In the genomic region with DNA sequence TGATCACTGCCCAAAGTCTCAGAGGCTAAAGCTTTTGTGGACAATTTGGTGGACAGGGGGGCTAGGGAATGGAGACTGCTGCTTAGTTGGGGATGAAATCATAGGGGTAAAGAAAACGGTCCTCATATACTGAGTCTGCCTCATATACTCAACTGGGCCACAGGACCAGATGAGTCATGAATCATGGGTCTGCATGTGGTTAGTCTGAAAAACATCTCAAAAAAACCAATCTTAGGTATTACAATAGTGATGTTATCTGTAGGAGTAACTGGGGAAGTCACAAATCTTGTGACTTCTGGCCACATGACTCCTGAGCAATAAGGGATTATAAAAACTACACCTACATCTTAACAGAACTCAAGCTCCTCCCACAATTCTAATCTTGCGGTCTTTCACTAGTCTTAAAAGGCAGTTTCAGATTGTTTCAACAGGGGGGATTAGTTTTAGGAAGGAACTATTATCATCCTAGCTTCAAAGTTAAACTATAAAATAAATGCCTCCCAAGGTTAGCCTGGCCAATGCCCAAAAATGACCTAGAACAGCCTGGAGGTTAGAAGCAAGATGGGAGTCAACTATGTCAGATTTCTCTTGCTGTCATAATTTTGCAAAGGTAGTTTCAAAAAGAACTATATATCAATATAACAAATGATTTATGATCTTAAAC, we compare ENCODE assay signal across 9 cellular contexts. TPM values are rescaled to one million over a fixed set of nuclear protein-coding genes. Genes with fewer than 3 reads are reported as not detected.
A peak's percentile ranks its signal among the peaks of the same experiment; 100 is the strongest.
DNase-seq lines count a peak whose midpoint lies in the region; ATAC-seq, FAIRE-seq and TF ChIP-seq lines count a peak whose summit lies in the region.
"Had no signal": no experiment of that assay in that cellular context is flagged by ENCODE, and none has a peak within 500 bp of the region (broad histone marks: within the 10 kb centered on the region; RNA-seq: fewer than 3 reads in every experiment).

No MANE protein-coding gene starts in this region.

- TF ChIP-seq CTCF in fibroblast of lung (conservative IDR thresholded peaks at IDR 0.05 in 1 of 2, IDR thresholded peaks at IDR 0.05 in 1 of 2; ENCODE audit: low read depth in 1 of 2, low read length in 2 of 2) = no peak
- no peak for TF ChIP-seq CTCF in HepG2 (CRISPR knock-in tag; IDR thresholded peaks at IDR 0.05)

- H3K36me3 ChIP-seq in fibroblast of lung (ENCODE audit: control insufficient read depth, insufficient read depth, low read length) = no peaks in the 10 kb centered on the region
- no peaks in the 10 kb centered on the region; a peak in 1 of 5 replicates for H3K36me3 ChIP-seq in HepG2 (replicated peaks in 1 of 2; ENCODE audit: control insufficient read depth in 1 of 2, insufficient read depth in 2 of 2, low read length in 2 of 2)
- H3K36me3 ChIP-seq: SJCRH30 had no signal

- H3K4me1 ChIP-seq in fibroblast of lung (ENCODE audit: control insufficient read depth, extremely low read depth, insufficient read depth, low read length) (no peaks in the 10 kb centered on the region), HepG2 (ENCODE audit: insufficient read depth, low read length) (peaks cover 29% of the 10 kb centered on the region)
- H3K4me1 ChIP-seq: SJCRH30 had no signal

- H3K27me3 ChIP-seq in fibroblast of lung (ENCODE audit: control insufficient read depth, insufficient read depth, low read length) = no peaks in the 10 kb centered on the region
- no peaks in the 10 kb centered on the region for H3K27me3 ChIP-seq in HepG2 (ENCODE audit: control insufficient read depth in 1 of 2, insufficient read depth in 2 of 2, low read length in 2 of 2)
- H3K27me3 ChIP-seq: SJCRH30 had no signal

- H3K4me2 ChIP-seq in fibroblast of lung (ENCODE audit: extremely low read depth, insufficient read depth, low read length) (no peak overlapping the region), HepG2 (ENCODE audit: low read depth, low read length) (no peak overlapping the region)

- no peak for FAIRE-seq in HepG2 (lab: Jason Lieb, UNC)

- no peak for TF ChIP-seq POLR2A in HepG2 (IDR thresholded peaks at IDR 0.05; ENCODE audit: insufficient read depth in 1 of 2, low read depth in 2 of 2, low read length in 2 of 2)

- H3K9ac ChIP-seq in fibroblast of lung (ENCODE audit: insufficient read depth, low read length) (no peak overlapping the region), HepG2 (ENCODE audit: insufficient read depth, low read depth, low read length) (no peak overlapping the region)

- 100% methylated on average over 2 of the region's 2 CpGs for WGBS in HepG2 (ENCODE audit: low lambda C conversion rate)

- H3K9me3 ChIP-seq in fibroblast of lung (ENCODE audit: control insufficient read depth, insufficient read depth, low read depth, low read length) (no peaks in the 10 kb centered on the region), HepG2 (ENCODE audit: low read length) (no peaks in the 10 kb centered on the region)
- H3K9me3 ChIP-seq: SJCRH30 had no signal

- peak; percentile 83 for ATAC-seq in GM18520 (IDR thresholded peaks at IDR 0.05; ENCODE audit: unreplicated experiment)
- no peak for ATAC-seq in HG03108 (IDR thresholded peaks at IDR 0.05; ENCODE audit: unreplicated experiment)
- no peak for ATAC-seq in HepG2

- H2AFZ ChIP-seq in fibroblast of lung (ENCODE audit: low read length) = no peak overlapping the region
- no peak overlapping the region for H2AFZ ChIP-seq in HepG2 (ENCODE audit: low read length)

- no peak overlapping the region for H3K27ac ChIP-seq in fibroblast of lung (ENCODE audit: insufficient read depth, low read length)
- H3K27ac ChIP-seq in HepG2 (ENCODE audit: extremely low read length, insufficient read depth, low read length) = no peak overlapping the region
- H3K27ac ChIP-seq: SJCRH30 had no signal

- H3K4me3 ChIP-seq in fibroblast of lung (replicated peaks in 1 of 4; ENCODE audit: control extremely low read depth in 1 of 4, insufficient read depth in 1 of 4, low read depth in 3 of 4, low read length in 4 of 4) (no peak overlapping the region), HepG2 (replicated peaks in 1 of 3; ENCODE audit: insufficient read depth in 1 of 3, low read depth in 2 of 3, low read length in 3 of 3) (no peak overlapping the region)
- H3K4me3 ChIP-seq: SJCRH30 had no signal

- intact Hi-C loops in HepG2 (cut with micrococcal nuclease; ENCODE audit: unreplicated experiment) = no loop called here

- POLR2A ChIA-PET in HepG2 (lab: Yijun Ruan, JAX) = no interaction called here

- DNase-seq in HCEC 1CT = peak; percentile 27
- DNase-seq in RPMI7951 (ENCODE audit: low read depth) = peak; percentile 44
- peak; percentile 12 to 73 for DNase-seq in fibroblast of lung (ENCODE audit: low read depth in 2 of 2)
- DNase-seq in activated gamma-delta T cell (lab: John Stamatoyannopoulos, UW) = no peak
- no peak for DNase-seq in NCI-H2081 (lab: John Stamatoyannopoulos, UW)
- DNase-seq in HepG2 (ENCODE audit: low spot score) = no peak
- DNase-seq: SJCRH30 had no signal

- TF ChIP-seq EP300 in HepG2 (IDR thresholded peaks at IDR 0.05; ENCODE audit: low read depth in 2 of 2, low read length in 2 of 2) (no peak), HepG2 (CRISPR knock-in tag; IDR thresholded peaks at IDR 0.05; ENCODE audit: borderline replicate concordance) (no peak)

- in situ Hi-C loops in HepG2 (cut with HindIII; ENCODE audit: extremely low pct_ligation_motif_present, low pct_unique_long_range_greater_than_20kb) = no loop called here

- no TSS peak for BruUV-seq in HepG2 (replicated peaks; lab: Mats Ljungman, UMichigan)

- H4K20me1 ChIP-seq in fibroblast of lung (ENCODE audit: control insufficient read depth, extremely low read depth, insufficient read depth, low read length) (no peaks in the 10 kb centered on the region), HepG2 (ENCODE audit: insufficient read depth, low read length) (no peaks in the 10 kb centered on the region)

- H3K79me2 ChIP-seq in fibroblast of lung (ENCODE audit: control insufficient read depth, insufficient read depth, low read length) = peaks cover 26% of the 10 kb centered on the region
- H3K79me2 ChIP-seq in HepG2 (ENCODE audit: insufficient read depth, low read length) = peaks cover 92% of the 10 kb centered on the region

- CTCF ChIA-PET in HepG2 (lab: Yijun Ruan, JAX; ENCODE audit: low intra/inter-chr PET ratio, low total read pairs) = no interaction called here

- no peak for TF ChIP-seq RAD21 in HepG2 (CRISPR knock-in tag; IDR thresholded peaks at IDR 0.05)

TF ChIP-seq in HepG2, 621 proteins besides CTCF, POLR2A, EP300 and RAD21 (continues in another document):
- TF ChIP-seq ATAD3A (CRISPR knock-in tag; IDR thresholded peaks at IDR 0.05) = no peak
- no peak for TF ChIP-seq GPN1 (CRISPR knock-in tag; IDR thresholded peaks at IDR 0.05; ENCODE audit: borderline replicate concordance)
- TF ChIP-seq, protein P1, sequence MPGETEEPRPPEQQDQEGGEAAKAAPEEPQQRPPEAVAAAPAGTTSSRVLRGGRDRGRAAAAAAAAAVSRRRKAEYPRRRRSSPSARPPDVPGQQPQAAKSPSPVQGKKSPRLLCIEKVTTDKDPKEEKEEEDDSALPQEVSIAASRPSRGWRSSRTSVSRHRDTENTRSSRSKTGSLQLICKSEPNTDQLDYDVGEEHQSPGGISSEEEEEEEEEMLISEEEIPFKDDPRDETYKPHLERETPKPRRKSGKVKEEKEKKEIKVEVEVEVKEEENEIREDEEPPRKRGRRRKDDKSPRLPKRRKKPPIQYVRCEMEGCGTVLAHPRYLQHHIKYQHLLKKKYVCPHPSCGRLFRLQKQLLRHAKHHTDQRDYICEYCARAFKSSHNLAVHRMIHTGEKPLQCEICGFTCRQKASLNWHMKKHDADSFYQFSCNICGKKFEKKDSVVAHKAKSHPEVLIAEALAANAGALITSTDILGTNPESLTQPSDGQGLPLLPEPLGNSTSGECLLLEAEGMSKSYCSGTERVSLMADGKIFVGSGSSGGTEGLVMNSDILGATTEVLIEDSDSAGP (CRISPR knock-in tag; IDR thresholded peaks at IDR 0.05; ENCODE audit: borderline replicate concordance) = no peak

RNA-seq across cellular contexts. Expression of a gene that starts 17.5 kb away (rescaled TPM):
- 9.4 and 13.6 TPM in 2 replicates for total RNA-seq in RPMI7951 (2014; rRNA removed; shearing (Covaris generic))
- total RNA-seq in fibroblast of lung (11.3 and 18.3 TPM in 2 replicates), HepG2 (2016; rRNA removed; fragmentation: Illumina TruSeq; extraction: Trizol) (8.0 and 15.0 TPM in 2 replicates)
- polyA plus RNA-seq in fibroblast of lung (8.8 and 11.5 TPM in 2 replicates), HepG2 (2011; rRNA removed) (17.7 and 22.1 TPM in 2 replicates)
- 5.8 and 6.2 TPM in 2 replicates for polyA plus RNA-seq in fibroblast of lung (2012)
- polyA minus RNA-seq in fibroblast of lung (ENCODE audit: low replicate concordance) = 0.85 and 6.0 TPM in 2 replicates
- 9.7 and 9.9 TPM in 2 replicates for total RNA-seq in HepG2 (2016; cell fraction: cytosol; rRNA removed; fragmentation: Illumina TruSeq; extraction: Trizol; ENCODE audit: low read depth)
- total RNA-seq in HepG2 (2016; cell fraction: insoluble cytoplasmic fraction; rRNA removed; fragmentation: Illumina TruSeq; extraction: Trizol) = 8.7 and 15.8 TPM in 2 replicates
- total RNA-seq in HepG2 (2016; cell fraction: membrane; rRNA removed; fragmentation: Illumina TruSeq; extraction: Trizol) = 6.7 and 8.5 TPM in 2 replicates
- 49.2 and 49.6 TPM in 2 replicates for total RNA-seq in HepG2 (2016; cell fraction: nucleus; rRNA removed; fragmentation: Illumina TruSeq; extraction: Trizol)
- polyA plus RNA-seq in HepG2 (2011; cell fraction: cytosol; rRNA removed) = 5.8 and 9.4 TPM in 2 replicates
- 19.8 and 25.6 TPM in 2 replicates for polyA plus RNA-seq in HepG2 (2011; cell fraction: nucleus; rRNA removed)
- 13.4 and 14.6 TPM in 2 replicates for polyA plus RNA-seq in HepG2 (2012)
- 1.2 and 1.4 TPM in 2 replicates for polyA plus RNA-seq in HepG2 (2016; cell fraction: cytosol; fragmentation: Illumina TruSeq; extraction: Trizol; ENCODE audit: low read depth)
- 6.3 and 6.6 TPM in 2 replicates for polyA plus RNA-seq in HepG2 (2016; cell fraction: insoluble cytoplasmic fraction; fragmentation: Illumina TruSeq; extraction: Trizol; ENCODE audit: low read depth)
- polyA plus RNA-seq in HepG2 (2016; cell fraction: membrane; fragmentation: Illumina TruSeq; extraction: Trizol; ENCODE audit: low read depth) = 2.5 and 3.1 TPM in 2 replicates
- polyA plus RNA-seq in HepG2 (2016; cell fraction: nucleus; fragmentation: Illumina TruSeq; extraction: Trizol; ENCODE audit: insufficient read depth, low read depth) = 38.8 and 40.8 TPM in 2 replicates
- polyA minus RNA-seq in HepG2 (2011; rRNA and poly(A)+ RNA removed; ENCODE audit: low replicate concordance) = 26.3 and 35.5 TPM in 2 replicates
- 10.4 and 10.7 TPM in 2 replicates for polyA minus RNA-seq in HepG2 (2011; cell fraction: cytosol; rRNA and poly(A)+ RNA removed)
- polyA minus RNA-seq in HepG2 (2011; cell fraction: nucleus; rRNA and poly(A)+ RNA removed) = 140 and 151 TPM in 2 replicates

Comparison
In these comparisons a context has a peak if more than half of its experiments do, and no peak if none do; other contexts are left out.
1. DNase-seq: peak in HCEC 1CT (single experiment), RPMI7951 (single experiment) and fibroblast of lung (2 of 2); none in activated gamma-delta T cell (single experiment), NCI-H2081 (0 of 2) and HepG2 (single experiment).